11 cellular contexts compared by ENCODE assay signal in the genomic region with DNA sequence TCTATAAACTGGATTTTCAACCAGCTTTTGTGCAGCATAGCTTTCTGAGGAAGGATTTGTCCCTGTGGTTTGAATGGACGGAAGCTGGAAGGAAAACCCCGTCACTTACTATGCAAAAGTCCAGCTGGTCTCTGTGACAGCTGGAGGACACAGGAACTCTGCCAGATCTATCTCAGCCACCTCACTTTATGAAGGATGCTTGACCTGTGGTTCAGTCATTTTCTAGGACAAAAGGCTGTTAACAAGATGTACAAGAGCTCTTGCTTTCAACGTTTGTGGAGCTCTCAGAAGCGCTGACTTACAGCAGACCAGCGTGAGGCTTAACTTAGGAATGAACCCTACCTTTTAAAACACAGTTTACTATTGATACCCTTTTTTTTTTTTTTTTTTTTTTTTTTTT.
A peak's percentile ranks its signal among the peaks of the same experiment; 100 is the strongest.
DNase-seq lines count a peak whose midpoint lies in the region; ATAC-seq and TF ChIP-seq lines count a peak whose summit lies in the region.
"Had no signal": no experiment of that assay in that cellular context is flagged by ENCODE, and none has a peak within 500 bp of the region (broad histone marks: within the 10 kb centered on the region; RNA-seq: fewer than 3 reads in every experiment).

No MANE protein-coding gene starts in this region.

- intact Hi-C loops in transverse colon (cut with DNase I; ENCODE audit: low total_unique reads), result no loop called here

- no peak for ATAC-seq in GM19452 (IDR thresholded peaks at IDR 0.05; ENCODE audit: unreplicated experiment)

- in situ Hi-C loops in transverse colon (cut with MboI; ENCODE audit: low pct_ligation_motif_present in 1 of 4, low pct_unique_long_range_greater_than_20kb in 1 of 4, low sequenced_read_pairs in 3 of 4), result loop anchor here in 3 of 4 donors (5.0 to 25.0 kb wide), 3 partner anchors 93 to 230 kb away; partner anchors contain the start of gene CREM (in 1 of the 3)

- TF ChIP-seq EP300 in transverse colon (IDR thresholded peaks at IDR 0.05; ENCODE audit: low read depth), result no peak

- 63 to 64% methylated on average over 5 of the region's 5 CpGs for WGBS in transverse colon (ENCODE audit: low coverage in 1 of 2), 2 donors

- no peaks in the 10 kb centered on the region for H3K9me3 ChIP-seq in skeletal muscle tissue (ENCODE audit: control insufficient read depth in 3 of 3, low read length in 3 of 3)
- no peaks in the 10 kb centered on the region for H3K9me3 ChIP-seq in transverse colon

- DNase-seq in NCI-H2196 (lab: John Stamatoyannopoulos, UW; ENCODE audit: unreplicated experiment) (peak; percentile 5), NCI-H2196 treated with DMSO at 0.1 percent for 48 hours (lab: John Stamatoyannopoulos, UW; ENCODE audit: unreplicated experiment) (no peak), cardiac fibroblast (ENCODE audit: low read depth in 2 of 2) (peak; percentile 13 to 46), left kidney (ENCODE audit: low read depth, low spot score) (peak; percentile 78), GF-D8 (lab: John Stamatoyannopoulos, UW) (no peak), transverse colon (no peak)
- DNase-seq: activated T-cell treated with anti-CD3 and anti-CD28 coated beads, Interleukin-2, amount 50 U/mL, for 48 hours; naive thymus-derived CD4-positive, alpha-beta T cell; SW 1271 had no signal

- peak overlapping the region in 2 of 3 donors; percentile 12 to 33 for H3K9ac ChIP-seq in skeletal muscle tissue (ENCODE audit: low read depth in 1 of 3, low read length in 3 of 3)

- H3K27me3 ChIP-seq in skeletal muscle tissue (ENCODE audit: control insufficient read depth in 3 of 3, insufficient read depth in 3 of 3, low read length in 3 of 3), result no peaks in the 10 kb centered on the region
- H3K27me3 ChIP-seq in transverse colon, result no peaks in the 10 kb centered on the region

- no peak overlapping the region for H3K4me3 ChIP-seq in cardiac fibroblast (replicated peaks in 1 of 2; ENCODE audit: low read depth in 2 of 2, low read length in 2 of 2)
- H3K4me3 ChIP-seq in skeletal muscle tissue (ENCODE audit: low read length in 3 of 3), result no peak overlapping the region
- H3K4me3 ChIP-seq in transverse colon, result no peak overlapping the region

- TF ChIP-seq POLR2A in transverse colon (IDR thresholded peaks at IDR 0.05), result no peak

- H3K27ac ChIP-seq in skeletal muscle tissue (ENCODE audit: low read depth, low read length) (no peak overlapping the region), transverse colon (peak overlapping the region in 2 of 4 donors; percentile 4 to 27)

- peaks cover 0 to 2% (median 0%) of the 10 kb centered on the region in 3 donors for H3K36me3 ChIP-seq in skeletal muscle tissue (ENCODE audit: control insufficient read depth in 3 of 3, insufficient read depth in 3 of 3, low read length in 3 of 3)
- no peaks in the 10 kb centered on the region for H3K36me3 ChIP-seq in transverse colon

- H3K4me1 ChIP-seq in skeletal muscle tissue (ENCODE audit: control insufficient read depth in 3 of 3, insufficient read depth in 3 of 3, low read length in 3 of 3) (peaks cover 28 to 30% (median 28%) of the 10 kb centered on the region in 3 donors), transverse colon (peaks cover 0 to 22% (median 0%) of the 10 kb centered on the region in 4 donors)

- TF ChIP-seq CTCF in cardiac fibroblast (IDR thresholded peaks at IDR 0.05; ENCODE audit: low read depth, low read length), result no peak
- TF ChIP-seq CTCF in transverse colon (IDR thresholded peaks at IDR 0.05), result no peak

Comparison
In these comparisons a context has a peak if more than half of its experiments do, and no peak if none do; other contexts are left out.
1. DNase-seq: peak in NCI-H2196 (single experiment), cardiac fibroblast (2 of 2) and left kidney (single experiment); none in NCI-H2196 treated with DMSO at 0.1 percent for 48 hours (single experiment), GF-D8 (single experiment) and transverse colon (single experiment).